Comparison of ENCODE assay signal across 16 cellular contexts in the genomic region with DNA sequence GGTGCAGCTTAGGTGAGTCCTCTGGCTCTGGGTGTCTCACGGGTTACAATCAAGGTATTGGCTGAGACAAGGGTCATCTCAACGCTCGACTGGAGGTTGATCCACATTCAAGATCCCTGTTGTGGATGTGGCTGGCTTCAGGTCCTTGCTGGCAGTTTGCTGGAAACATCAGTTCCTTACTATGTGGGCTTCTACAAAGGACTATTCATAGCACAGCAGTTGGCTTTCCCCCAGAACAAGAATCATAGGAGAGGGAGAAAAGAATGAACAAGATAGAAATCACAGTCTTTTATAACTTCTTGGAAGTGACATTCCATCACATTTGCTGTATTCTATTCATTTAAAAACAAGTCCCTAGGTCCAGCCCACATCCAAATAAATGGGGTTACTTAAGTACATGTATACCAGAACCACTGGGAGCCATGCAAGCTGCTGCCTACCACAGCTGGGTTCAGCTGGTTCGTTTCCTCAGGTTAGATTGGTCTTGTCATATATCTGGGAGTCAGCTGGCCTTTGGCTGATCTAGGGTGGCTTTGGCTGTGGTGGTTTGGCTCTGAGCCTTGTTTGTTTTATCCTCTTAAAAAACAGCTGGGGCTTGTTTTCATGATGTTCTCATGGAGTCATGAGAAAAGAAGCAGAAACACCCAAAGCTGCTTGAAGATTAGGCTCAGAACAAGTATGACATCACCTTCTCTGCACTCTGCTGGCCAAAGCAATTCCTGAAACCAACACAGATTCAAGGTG.
DNase-seq lines count a peak whose midpoint lies in the region; ATAC-seq, FAIRE-seq and TF ChIP-seq lines count a peak whose summit lies in the region.
"Had no signal": no experiment of that assay in that cellular context is flagged by ENCODE, and none has a peak within 500 bp of the region (broad histone marks: within the 10 kb centered on the region; RNA-seq: fewer than 3 reads in every experiment).

No MANE protein-coding gene starts in this region.

- no peak overlapping the region for H3K27ac Mint-ChIP-seq in HFFc6
- H3K27ac Mint-ChIP-seq: activated B cell treated with CpG ODN at 0.5 μM for 24 hours, nephron progenitor cell had no signal

- intact Hi-C loops in left colon (cut with DNase I, micrococcal nuclease) (no loop called here), sigmoid colon (cut with DNase I) (no loop called here), aorta (cut with DNase I) (no loop called here)

- no peak overlapping the region for H3K4me3 Mint-ChIP-seq in HFFc6
- H3K4me3 Mint-ChIP-seq: activated B cell treated with CpG ODN at 0.5 μM for 24 hours, nephron progenitor cell had no signal

- peak; percentile 51 for DNase-seq in DMS79 treated with DMSO at 0.1 percent for 48 hours (lab: John Stamatoyannopoulos, UW)
- DNase-seq in bronchial epithelial cell (ENCODE audit: low read depth) = peak; percentile 34
- DNase-seq in left colon = peak; percentile 47 to 61
- DNase-seq in sigmoid colon = peak; percentile 95
- no peak for DNase-seq in HFFc6
- no peak for DNase-seq in cerebellar cortex (ENCODE audit: low spot score)
- DNase-seq in T-helper 2 cell = no peak
- no peak for DNase-seq in aorta
- DNase-seq: activated B cell treated with CpG ODN at 0.5 μM for 24 hours, DND-41, NCI-H1930, nephron progenitor cell had no signal

- peak in 2 of 4 donors; percentile 11 to 41 for TF ChIP-seq EP300 in sigmoid colon (IDR thresholded peaks at IDR 0.05)

- H3K9me3 Mint-ChIP-seq in HFFc6 = peaks cover 21% of the 10 kb centered on the region
- H3K9me3 Mint-ChIP-seq: nephron progenitor cell had no signal

- H3K36me3 Mint-ChIP-seq in HFFc6 (ENCODE audit: low read depth) = no peaks in the 10 kb centered on the region

- no peaks in the 10 kb centered on the region for H3K36me3 ChIP-seq in bronchial epithelial cell (ENCODE audit: control insufficient read depth, insufficient read depth, low read length)
- H3K36me3 ChIP-seq in sigmoid colon = no peaks in the 10 kb centered on the region
- H3K36me3 ChIP-seq in aorta (ENCODE audit: control insufficient read depth in 1 of 2, insufficient read depth in 2 of 2, low read length in 1 of 2) = no peaks in the 10 kb centered on the region
- H3K36me3 ChIP-seq: thyroid gland had no signal

- WGBS in sigmoid colon, 2 donors = 63 to 71% methylated on average over 4 of the region's 4 CpGs
- WGBS in aorta, 2 donors = 54 to 70% methylated on average over 4 of the region's 4 CpGs

- TF ChIP-seq POLR2A in sigmoid colon (IDR thresholded peaks at IDR 0.05) = no peak

- no peak overlapping the region for H3K4me3 ChIP-seq in bronchial epithelial cell (ENCODE audit: low read depth, low read length)
- no peak overlapping the region for H3K4me3 ChIP-seq in sigmoid colon
- no peak overlapping the region for H3K4me3 ChIP-seq in aorta (ENCODE audit: low read length in 2 of 2)
- H3K4me3 ChIP-seq: GM12878, thyroid gland had no signal

- H3K9me3 ChIP-seq in sigmoid colon = no peaks in the 10 kb centered on the region
- H3K9me3 ChIP-seq in aorta (ENCODE audit: control insufficient read depth, low read length) = peaks cover 2% of the 10 kb centered on the region
- H3K9me3 ChIP-seq: thyroid gland had no signal

- H3K4me1 ChIP-seq in sigmoid colon = peaks cover 0 to 5% (median 0%) of the 10 kb centered on the region in 4 donors
- H3K4me1 ChIP-seq in aorta (ENCODE audit: control insufficient read depth in 1 of 2, insufficient read depth in 2 of 2, low read length in 2 of 2) = no peaks in the 10 kb centered on the region
- H3K4me1 ChIP-seq: thyroid gland had no signal

- ATAC-seq in left colon (no peak), aorta (ENCODE audit: low FRiP score) (no peak)
- ATAC-seq: GM12878 had no signal

- H3K27me3 Mint-ChIP-seq in HFFc6 (ENCODE audit: insufficient read depth) = no peaks in the 10 kb centered on the region
- H3K27me3 Mint-ChIP-seq: activated B cell treated with CpG ODN at 0.5 μM for 24 hours had no signal

- FAIRE-seq in bronchial epithelial cell (lab: Jason Lieb, UNC) = no peak
- FAIRE-seq: frontal cortex, GM12878, islet of Langerhans had no signal

- H3K27me3 ChIP-seq in bronchial epithelial cell (ENCODE audit: control insufficient read depth, insufficient read depth, low read length) (no peaks in the 10 kb centered on the region), sigmoid colon (no peaks in the 10 kb centered on the region), aorta (ENCODE audit: control insufficient read depth in 1 of 2, insufficient read depth in 2 of 2, low read length in 1 of 2) (no peaks in the 10 kb centered on the region)
- H3K27me3 ChIP-seq: thyroid gland had no signal

- peak overlapping the region; percentile 17 to 60 (median 54) for H3K27ac ChIP-seq in sigmoid colon
- H3K27ac ChIP-seq in aorta (ENCODE audit: low read depth in 1 of 2, low read length in 2 of 2) = no peak overlapping the region
- H3K27ac ChIP-seq: thyroid gland had no signal

- no peaks in the 10 kb centered on the region for H3K4me1 Mint-ChIP-seq in HFFc6 (ENCODE audit: low read depth)
- H3K4me1 Mint-ChIP-seq: activated B cell treated with CpG ODN at 0.5 μM for 24 hours had no signal

- no peak for TF ChIP-seq CTCF in bronchial epithelial cell (IDR thresholded peaks at IDR 0.05; ENCODE audit: insufficient read depth, low read length, severe bottlenecking)
- no peak for TF ChIP-seq CTCF in sigmoid colon (IDR thresholded peaks at IDR 0.05)
- no peak for TF ChIP-seq CTCF in HFFc6 (IDR thresholded peaks at IDR 0.05)

Comparison
In these comparisons a context has a peak if more than half of its experiments do, and no peak if none do; other contexts are left out.
1. DNase-seq: peak in DMS79 treated with DMSO at 0.1 percent for 48 hours (single experiment), bronchial epithelial cell (single experiment), left colon (2 of 2) and sigmoid colon (single experiment); none in HFFc6 (single experiment), cerebellar cortex (single experiment), T-helper 2 cell (0 of 5) and aorta (0 of 2).
2. H3K27ac ChIP-seq: peak in sigmoid colon (4 of 4); none in aorta (0 of 2).